29 cellular contexts compared by ENCODE assay signal in genomic region chr5:122222580-122222979, GRCh38.
"Had no signal": no experiment of that assay in that cellular context is flagged by ENCODE, and none has a peak within 500 bp of the region (broad histone marks: within the 10 kb centered on the region; RNA-seq: fewer than 3 reads in every experiment).

No MANE protein-coding gene starts in this region.

- H3K27me3 ChIP-seq: neutrophil, ovary, right lobe of liver, sigmoid colon, stomach, thyroid gland, tibial nerve, upper lobe of left lung, vagina had no signal

- H3K4me1 Mint-ChIP-seq: naive thymus-derived CD8-positive, alpha-beta T cell; neural crest cell; stimulated activated effector memory CD8-positive, alpha-beta T cell treated with anti-CD3 and anti-CD28 coated beads, Interleukin-12 subunit alpha, Interleukin-12 subunit beta, amount 100 ng/mL, for 72 hours; stimulated activated naive B cell treated with anti-CD40 and anti-IgM and Interleukin-4, amounts not matched to agents 10 μg/mL and 1 μg/mL and 100 μg/mL, for 72 hours had no signal

- H3K27me3 Mint-ChIP-seq: natural killer cell treated with Interleukin-12 subunit alpha and Interleukin-12 subunit beta and Interleukin-15 and Interleukin-18, amount 100 ng/mL, for 72 hours; progenitor cell of endocrine pancreas; stimulated activated naive B cell treated with anti-CD40 and anti-IgM and Interleukin-4, amounts not matched to agents 10 μg/mL and 1 μg/mL and 100 μg/mL, for 72 hours; stimulated activated naive CD8-positive, alpha-beta T cell treated with anti-CD3 and anti-CD28 coated beads, Interleukin-15, Interleukin-2, amounts not matched to agents 100 ng/mL and 50 ng/mL, for 24 hours had no signal

- H3K27ac ChIP-seq: neutrophil, ovary, parathyroid adenoma, psoas muscle, right lobe of liver, sigmoid colon, stomach, thoracic aorta, thyroid gland, tibial nerve, upper lobe of left lung, vagina had no signal

- H3K36me3 Mint-ChIP-seq: stimulated activated effector memory CD8-positive, alpha-beta T cell treated with anti-CD3 and anti-CD28 coated beads, Interleukin-12 subunit alpha, Interleukin-12 subunit beta, amount 100 ng/mL, for 72 hours; stimulated activated naive B cell treated with anti-CD40 and anti-IgM and Interleukin-4, amounts not matched to agents 10 μg/mL and 1 μg/mL and 100 μg/mL, for 72 hours had no signal

- H3K36me3 ChIP-seq: neutrophil, ovary, right lobe of liver, sigmoid colon, stomach, thoracic aorta, thyroid gland, tibial nerve, upper lobe of left lung, vagina had no signal

- H3K4me3 ChIP-seq: ovary, psoas muscle, right lobe of liver, sigmoid colon, stomach, thoracic aorta, thyroid gland, tibial nerve, upper lobe of left lung, vagina had no signal

- H3K79me2 ChIP-seq: parathyroid adenoma had no signal

- ATAC-seq: naive thymus-derived CD8-positive, alpha-beta T cell; natural killer cell treated with Interleukin-12 subunit alpha and Interleukin-12 subunit beta and Interleukin-15 and Interleukin-18, amount 100 ng/mL, for 72 hours; psoas muscle; right cardiac atrium; stimulated activated naive B cell treated with anti-CD40 and anti-IgM and Interleukin-4, amounts not matched to agents 10 μg/mL and 1 μg/mL and 100 μg/mL, for 72 hours had no signal

- H2AFZ ChIP-seq: parathyroid adenoma had no signal

- H3K9ac ChIP-seq: parathyroid adenoma had no signal

- H3K9me3 ChIP-seq: neutrophil, ovary, right lobe of liver, sigmoid colon, thoracic aorta, thyroid gland, upper lobe of left lung, vagina had no signal

- H3K27ac Mint-ChIP-seq: naive thymus-derived CD8-positive, alpha-beta T cell; natural killer cell treated with Interleukin-12 subunit alpha and Interleukin-12 subunit beta and Interleukin-15 and Interleukin-18, amount 100 ng/mL, for 72 hours; nephron progenitor cell; progenitor cell of endocrine pancreas; stimulated activated effector memory CD8-positive, alpha-beta T cell treated with anti-CD3 and anti-CD28 coated beads, Interleukin-12 subunit alpha, Interleukin-12 subunit beta, amount 100 ng/mL, for 72 hours; stimulated activated naive B cell treated with anti-CD40 and anti-IgM and Interleukin-4, amounts not matched to agents 10 μg/mL and 1 μg/mL and 100 μg/mL, for 72 hours; stimulated activated naive CD8-positive, alpha-beta T cell treated with anti-CD3 and anti-CD28 coated beads, Interleukin-15, Interleukin-2, amounts not matched to agents 100 ng/mL and 50 ng/mL, for 24 hours had no signal

- DNase-seq: naive thymus-derived CD8-positive, alpha-beta T cell; nephron progenitor cell; nucleus accumbens; ovary; psoas muscle; right lobe of liver; sigmoid colon; small intestine; stimulated activated CD4-positive, alpha-beta T cell treated with anti-CD3 and anti-CD28 coated beads, Interleukin-15, amount 100 ng/mL, for 24 hours; stimulated activated CD4-positive, alpha-beta T cell treated with anti-CD3 and anti-CD28 coated beads, Interleukin-2, amount 100 ng/mL, for 24 hours; stimulated activated CD4-positive, alpha-beta T cell treated with anti-CD3 and anti-CD28 coated beads, Interleukin-2, amount 100 ng/mL, for 48 hours; stimulated activated CD4-positive, alpha-beta T cell treated with anti-CD3 and anti-CD28 coated beads, Interleukin-4, amount 100 ng/mL, for 24 hours; stimulated activated naive B cell treated with anti-CD40 and anti-IgM and Interleukin-4, amounts not matched to agents 10 μg/mL and 1 μg/mL and 100 μg/mL, for 72 hours; stimulated activated naive CD4-positive, alpha-beta T cell treated with Interleukin-2 at 50 U/mL for 16 hours; stomach; thyroid gland; trophoblast cell; upper lobe of left lung had no signal

- H3K4me1 ChIP-seq: parathyroid adenoma, psoas muscle, right lobe of liver, sigmoid colon, stomach, thyroid gland, tibial nerve, upper lobe of left lung, vagina had no signal

- H3K4me3 Mint-ChIP-seq: naive thymus-derived CD8-positive, alpha-beta T cell; natural killer cell treated with Interleukin-12 subunit alpha and Interleukin-12 subunit beta and Interleukin-15 and Interleukin-18, amount 100 ng/mL, for 72 hours; nephron progenitor cell; neural crest cell; stimulated activated effector memory CD8-positive, alpha-beta T cell treated with anti-CD3 and anti-CD28 coated beads, Interleukin-12 subunit alpha, Interleukin-12 subunit beta, amount 100 ng/mL, for 72 hours; stimulated activated naive B cell treated with anti-CD40 and anti-IgM and Interleukin-4, amounts not matched to agents 10 μg/mL and 1 μg/mL and 100 μg/mL, for 72 hours; stimulated activated naive CD8-positive, alpha-beta T cell treated with anti-CD3 and anti-CD28 coated beads, Interleukin-15, Interleukin-2, amounts not matched to agents 100 ng/mL and 50 ng/mL, for 24 hours had no signal
